ENCODE assay signal across 20 cellular contexts in genomic region chr11:94133752-94134151, GRCh38. TPM values are rescaled to one million over a fixed set of nuclear protein-coding genes. Genes with fewer than 3 reads are reported as not detected.
A peak's percentile ranks its signal among the peaks of the same experiment; 100 is the strongest.
DNase-seq lines count a peak whose midpoint lies in the region; ATAC-seq and TF ChIP-seq lines count a peak whose summit lies in the region.
"Had no signal": no experiment of that assay in that cellular context is flagged by ENCODE, and none has a peak within 500 bp of the region (broad histone marks: within the 10 kb centered on the region; RNA-seq: fewer than 3 reads in every experiment).

No MANE protein-coding gene starts in this region.

- peaks cover 0 to 81% (median 65%) of the 10 kb centered on the region in 12 donors for H3K4me1 ChIP-seq in heart left ventricle
- H3K4me1 ChIP-seq in colonic mucosa, result no peaks in the 10 kb centered on the region

- peaks cover 11% of the 10 kb centered on the region for H4K20me1 ChIP-seq in neural cell (ENCODE audit: insufficient read depth)

- ATAC-seq in heart left ventricle (peak in 3 of 4 donors; percentile 29 to 57 (median 49)), left cardiac atrium (no peak)
- ATAC-seq: activated T-cell treated with anti-CD3 and anti-CD28 coated beads, Interleukin-2, amount 50 U/mL, for 72 hours; left lung; stimulated activated naive CD8-positive, alpha-beta T cell treated with anti-CD3 and anti-CD28 coated beads, Interleukin-15, Interleukin-2, amounts not matched to agents 100 U/mL and 50 U/mL, for 24 hours had no signal

- TF ChIP-seq CTCF in heart left ventricle (IDR thresholded peaks at IDR 0.05), result no peak
- no peak for TF ChIP-seq CTCF in colonic mucosa (IDR thresholded peaks at IDR 0.05)
- no peak for TF ChIP-seq CTCF in neural cell (IDR thresholded peaks at IDR 0.05; ENCODE audit: poor library complexity, severe bottlenecking)

- H3K9me3 ChIP-seq in heart left ventricle (no peaks in the 10 kb centered on the region), colonic mucosa (no peaks in the 10 kb centered on the region), neural cell (ENCODE audit: low read length) (no peaks in the 10 kb centered on the region)
- H3K9me3 ChIP-seq: HAP-1, left lung had no signal

- H3K9ac ChIP-seq in colonic mucosa (ENCODE audit: low read depth in 2 of 2, low read length in 2 of 2) (no peak overlapping the region), neural cell (ENCODE audit: low read length) (no peak overlapping the region)
- H3K9ac ChIP-seq: KMS-11 had no signal

- H3F3A ChIP-seq in neural cell (ENCODE audit: insufficient read depth, low read length, poor library complexity, severe bottlenecking), result no peaks in the 10 kb centered on the region

- H3K79me2 ChIP-seq in neural cell (replicated peaks; ENCODE audit: insufficient read depth, low read length), result peaks cover 87% of the 10 kb centered on the region

- DNase-seq in heart left ventricle, result no peak
- no peak for DNase-seq in left cardiac atrium
- no peak for DNase-seq in colonic mucosa
- DNase-seq in midbrain (lab: John Stamatoyannopoulos, UW), result no peak
- no peak for DNase-seq in amygdala (lab: John Stamatoyannopoulos, UW)
- no peak for DNase-seq in UCSD-AML1 (lab: John Stamatoyannopoulos, UW; ENCODE audit: unreplicated experiment)
- DNase-seq in NCI-H446 (lab: John Stamatoyannopoulos, UW), result no peak
- DNase-seq: activated CD4-positive, alpha-beta memory T cell treated with anti-CD3 and anti-CD28 coated beads, Interleukin-2, amount 10 ng/mL, durations not matched to agents 7 days and 5 days; activated T-cell treated with anti-CD3 and anti-CD28 coated beads, Interleukin-2, amount 50 U/mL, for 72 hours; amniotic stem cell; foreskin fibroblast; NCI-H1092; NCI-H748 treated with DMSO at 0.1 percent for 48 hours; PC-9; stimulated activated CD4-positive, alpha-beta T cell treated with anti-CD3 and anti-CD28 coated beads, Interleukin-12 subunit alpha, Interleukin-12 subunit beta, amount 100 ng/mL, for 4 hours; stimulated activated naive CD8-positive, alpha-beta T cell treated with anti-CD3 and anti-CD28 coated beads, Interleukin-15, Interleukin-2, amounts not matched to agents 100 U/mL and 50 U/mL, for 24 hours had no signal

- H3K4me3 ChIP-seq in heart left ventricle, result no peak overlapping the region
- no peak overlapping the region for H3K4me3 ChIP-seq in colonic mucosa
- H3K4me3 ChIP-seq in neural cell (ENCODE audit: low read length), result peak overlapping the region; percentile 98
- H3K4me3 ChIP-seq: HAP-1, left lung, PC-9 had no signal

- TF ChIP-seq POLR2A in heart left ventricle (IDR thresholded peaks at IDR 0.05), result no peak

- H3K27ac ChIP-seq in heart left ventricle (peak overlapping the region in 7 of 12 donors; percentile 53 to 98 (median 78)), colonic mucosa (peak overlapping the region; percentile 73), neural cell (ENCODE audit: low read length) (no peak overlapping the region)
- H3K27ac ChIP-seq: KMS-11, left lung had no signal

- H3K36me3 ChIP-seq in heart left ventricle (no peaks in the 10 kb centered on the region), colonic mucosa (no peaks in the 10 kb centered on the region), neural cell (ENCODE audit: insufficient read depth, low read length) (no peaks in the 10 kb centered on the region)
- H3K36me3 ChIP-seq: HAP-1, left lung had no signal

- TF ChIP-seq EP300 in neural cell (conservative IDR thresholded peaks at IDR 0.05; ENCODE audit: poor library complexity, severe bottlenecking), result no peak

- no peak overlapping the region for H3K4me2 ChIP-seq in neural cell (ENCODE audit: low read length)
- H3K4me2 ChIP-seq: KMS-11 had no signal

- no peak for TF ChIP-seq RAD21 in neural cell (conservative IDR thresholded peaks at IDR 0.05)

- H3K27me3 ChIP-seq in heart left ventricle (no peaks in the 10 kb centered on the region), colonic mucosa (no peaks in the 10 kb centered on the region), neural cell (ENCODE audit: insufficient read depth, low read depth, low read length) (no peaks in the 10 kb centered on the region)
- H3K27me3 ChIP-seq: left lung had no signal

- H3K9me2 ChIP-seq in neural cell (ENCODE audit: insufficient read depth, low read length), result no peaks in the 10 kb centered on the region

- no peak overlapping the region for H2AFZ ChIP-seq in neural cell (ENCODE audit: low read depth, low read length)
- H2AFZ ChIP-seq: PC-9 had no signal

- intact Hi-C loops in heart left ventricle (cut with DNase I), result loop anchor here in 2 of 10 donors (5.0 to 10.0 kb wide), 2 partner anchors 54 to 801 kb away; no protein-coding TSS in a partner anchor
- intact Hi-C loops in left cardiac atrium (cut with DNase I), result no loop called here
- intact Hi-C loops in colonic mucosa (cut with DNase I), result no loop called here

- WGBS in heart left ventricle, 4 donors, result 63 to 81% (median 69%) methylated on average over 4 of the region's 4 CpGs

TF ChIP-seq in neural cell, 6 proteins besides CTCF, POLR2A, EP300 and RAD21:
- no peak for TF ChIP-seq POLR2AphosphoS5 (IDR thresholded peaks at IDR 0.05)
- no peak for TF ChIP-seq REST (IDR thresholded peaks at IDR 0.05; ENCODE audit: borderline replicate concordance)
- no peak for TF ChIP-seq TAF1 (IDR thresholded peaks at IDR 0.05; ENCODE audit: low read depth)
- TF ChIP-seq MXI1 (conservative IDR thresholded peaks at IDR 0.05; ENCODE audit: poor library complexity, severe bottlenecking), result no peak
- no peak for TF ChIP-seq EZH2 (IDR thresholded peaks at IDR 0.05; ENCODE audit: borderline replicate concordance, insufficient read depth, low read length, poor library complexity, severe bottlenecking)
- no peak for TF ChIP-seq SMC3 (conservative IDR thresholded peaks at IDR 0.05; ENCODE audit: poor library complexity)

RNA-seq across cellular contexts. Expression of gene PANX1, which starts 5.1 kb away (rescaled TPM):
- total RNA-seq in heart left ventricle, result 10 to 100 TPM; 14.3 to 57.5 (median 24.6) TPM
- polyA plus RNA-seq in heart left ventricle, result 10 to 100 TPM in 1 of 2 donors, 1 to 10 TPM in 1; 5.8 to 17.9 TPM
- 10 to 100 TPM in 1 of 2 donors, 1 to 10 TPM in 1; 8.8 to 16.2 TPM for total RNA-seq in left cardiac atrium
- total RNA-seq in colonic mucosa, result 10 to 100 TPM in 1 of 2 donors, 1 to 10 TPM in 1; 7.8 to 11.1 TPM
- polyA plus RNA-seq in neural cell, result 48.0 and 58.8 TPM in 2 replicates
- 181 and 199 TPM in 2 replicates for polyA minus RNA-seq in neural cell

Comparison
In these comparisons a context has a peak if more than half of its experiments do, and no peak if none do; other contexts are left out.
1. ATAC-seq: peak in heart left ventricle (3 of 4); none in left cardiac atrium (0 of 2).